Comparison of ENCODE assay signal across 12 cellular contexts in the genomic region with DNA sequence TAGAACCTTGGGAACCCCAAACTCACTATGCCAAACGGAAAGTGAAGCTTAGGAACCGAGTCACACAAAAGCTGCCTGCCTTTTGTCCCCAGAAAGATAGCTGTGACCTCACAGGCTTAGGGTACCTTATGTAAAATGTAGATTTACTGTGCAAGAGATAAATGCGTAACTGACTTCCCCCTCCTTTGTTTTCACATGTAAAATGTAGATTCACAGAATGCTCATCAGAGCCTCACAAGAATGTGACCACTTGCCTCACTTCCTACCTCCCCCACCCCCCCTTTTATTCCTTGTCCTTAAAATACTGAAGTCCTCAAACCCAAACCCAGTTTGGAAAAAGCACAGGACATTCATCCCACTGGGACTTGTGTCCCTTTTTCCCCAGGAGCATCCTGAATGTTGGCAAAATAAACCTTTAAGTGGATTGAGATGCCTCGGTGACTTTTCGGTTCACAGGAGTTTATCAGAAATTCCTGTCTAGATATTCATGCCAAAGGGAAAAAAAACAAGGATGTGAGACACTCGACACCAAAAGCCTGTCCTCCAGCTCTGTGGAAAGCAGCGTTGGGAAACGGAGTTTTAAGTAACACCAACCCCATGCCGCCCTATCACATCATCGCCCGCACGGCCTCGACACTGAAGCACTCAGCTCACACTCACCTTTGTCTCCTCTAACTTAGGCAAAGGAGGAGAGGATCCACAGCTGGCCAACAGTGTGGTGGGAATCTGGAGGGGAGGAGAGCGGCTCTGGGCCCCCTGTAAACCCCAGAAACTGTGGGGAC. TPM values are rescaled to one million over a fixed set of nuclear protein-coding genes. Genes with fewer than 3 reads are reported as not detected.
DNase-seq lines count a peak whose midpoint lies in the region; ATAC-seq and TF ChIP-seq lines count a peak whose summit lies in the region.
"Had no signal": no experiment of that assay in that cellular context is flagged by ENCODE, and none has a peak within 500 bp of the region (broad histone marks: within the 10 kb centered on the region; RNA-seq: fewer than 3 reads in every experiment).

No MANE protein-coding gene starts in this region.

- intact Hi-C loops in sigmoid colon (cut with DNase I), result no loop called here

- H3K36me3 ChIP-seq in GM23248 (ENCODE audit: low read depth), result no peaks in the 10 kb centered on the region
- peaks cover 0 to 16% (median 0%) of the 10 kb centered on the region in 4 donors for H3K36me3 ChIP-seq in sigmoid colon
- H3K36me3 ChIP-seq: MG63 had no signal

- H3K9me3 ChIP-seq in GM23248 (ENCODE audit: low read depth) (no peaks in the 10 kb centered on the region), sigmoid colon (no peaks in the 10 kb centered on the region)
- H3K9me3 ChIP-seq: MG63, testis had no signal

- H3K79me2 ChIP-seq in GM23248 (ENCODE audit: insufficient read depth), result no peaks in the 10 kb centered on the region

- no peak for TF ChIP-seq EP300 in sigmoid colon (IDR thresholded peaks at IDR 0.05)

- H3K9ac ChIP-seq in GM23248, result peak overlapping the region; percentile 83

- H3K27me3 ChIP-seq in GM23248 (replicated peaks; ENCODE audit: insufficient read depth) (no peaks in the 10 kb centered on the region), sigmoid colon (no peaks in the 10 kb centered on the region)
- H3K27me3 ChIP-seq: MG63, testis had no signal

- H3K4me3 ChIP-seq in GM23248 (no peak overlapping the region), sigmoid colon (no peak overlapping the region)
- H3K4me3 ChIP-seq: MG63, testis had no signal

- peaks cover 52% of the 10 kb centered on the region for H3K4me1 ChIP-seq in GM23248 (ENCODE audit: insufficient read depth)
- H3K4me1 ChIP-seq in sigmoid colon, result peaks cover 0 to 96% (median 93%) of the 10 kb centered on the region in 4 donors

- H3K4me3 Mint-ChIP-seq in glutamatergic neuron (ENCODE audit: unreplicated experiment), result peak overlapping the region; percentile 74
- H3K4me3 Mint-ChIP-seq: activated CD4-positive, alpha-beta T cell treated with anti-CD3 and anti-CD28 coated beads, Interleukin-2, amount 10 ng/mL, durations not matched to agents 7 days and 5 days had no signal

- H4K20me1 ChIP-seq in GM23248 (ENCODE audit: insufficient read depth), result no peaks in the 10 kb centered on the region

- H2AFZ ChIP-seq in GM23248, result no peak overlapping the region

- ATAC-seq in HG03025 (IDR thresholded peaks at IDR 0.05; ENCODE audit: low FRiP score, unreplicated experiment) (no peak), GM18858 (IDR thresholded peaks at IDR 0.05; ENCODE audit: unreplicated experiment) (no peak)

- in situ Hi-C loops in GM23248 (cut with MboI), result no loop called here

- H3K9me3 Mint-ChIP-seq in glutamatergic neuron (ENCODE audit: unreplicated experiment), result peaks cover 7% of the 10 kb centered on the region

- peak overlapping the region; percentile 96 for H3K27ac ChIP-seq in GM23248
- peak overlapping the region; percentile 75 to 82 (median 78) for H3K27ac ChIP-seq in sigmoid colon

- TF ChIP-seq CTCF in glutamatergic neuron (IDR thresholded peaks at IDR 0.05; ENCODE audit: partially characterized antibody, unreplicated experiment) (no peak), sigmoid colon (IDR thresholded peaks at IDR 0.05) (no peak)

- TF ChIP-seq POLR2A in sigmoid colon (IDR thresholded peaks at IDR 0.05), result no peak

- no peaks in the 10 kb centered on the region for H3K36me3 Mint-ChIP-seq in glutamatergic neuron (ENCODE audit: unreplicated experiment)

- H3K27ac Mint-ChIP-seq in glutamatergic neuron (ENCODE audit: unreplicated experiment), result peak overlapping the region; percentile 77
- H3K27ac Mint-ChIP-seq: activated CD4-positive, alpha-beta T cell treated with anti-CD3 and anti-CD28 coated beads, Interleukin-2, amount 10 ng/mL, durations not matched to agents 7 days and 5 days had no signal

- H3F3A ChIP-seq in GM23248 (ENCODE audit: insufficient read depth), result peaks cover 52% of the 10 kb centered on the region

- WGBS in GM23248 (ENCODE audit: low coverage in 1 of 2, low lambda C conversion rate in 2 of 2, missing lambda C conversion rate in 2 of 2), 2 experiments, result 31 to 37% methylated on average over 14 of the region's 14 CpGs
- 84 to 94% methylated on average over 14 of the region's 14 CpGs for WGBS in sigmoid colon, 2 donors

- peak overlapping the region; percentile 55 for H3K4me2 ChIP-seq in GM23248 (ENCODE audit: unreplicated experiment)

- H3K27me3 Mint-ChIP-seq in glutamatergic neuron (ENCODE audit: unreplicated experiment), result peaks cover 2% of the 10 kb centered on the region
- H3K27me3 Mint-ChIP-seq: activated CD4-positive, alpha-beta T cell treated with anti-CD3 and anti-CD28 coated beads, Interleukin-2, amount 10 ng/mL, durations not matched to agents 7 days and 5 days had no signal

- DNase-seq in GM23248 (peak; percentile 68), amniotic stem cell (lab: John Stamatoyannopoulos, UW) (peak; percentile 36), glutamatergic neuron (no peak), sigmoid colon (no peak), NCI-H1436 (lab: John Stamatoyannopoulos, UW) (no peak)
- no peak for DNase-seq in activated CD4-positive, CD25-positive, alpha-beta regulatory T cell (lab: John Stamatoyannopoulos, UW)
- DNase-seq: activated CD4-positive, alpha-beta T cell treated with anti-CD3 and anti-CD28 coated beads, Interleukin-2, amount 10 ng/mL, durations not matched to agents 7 days and 5 days; MG63; stimulated activated CD4-positive, alpha-beta T cell treated with anti-CD3 and anti-CD28 coated beads, Interleukin-15, amount 100 ng/mL, for 24 hours; testis had no signal

- peaks cover 57% of the 10 kb centered on the region for H3K4me1 Mint-ChIP-seq in glutamatergic neuron (ENCODE audit: low read depth, unreplicated experiment)

- H3K9me2 ChIP-seq in GM23248 (ENCODE audit: insufficient read depth), result no peaks in the 10 kb centered on the region

RNA-seq across cellular contexts. Expression of a gene that starts 45.9 kb away (rescaled TPM):
- 6.6 and 7.3 TPM in 2 replicates for total RNA-seq in GM23248 (2014; rRNA removed; shearing (Covaris generic))
- polyA plus RNA-seq in GM23248 (2016; fragmentation: Nextera tagmentation; extraction: Ambion mirVana) (5.9 and 11.0 TPM in 2 replicates), sigmoid colon (10 to 100 TPM in 2 of 3 donors, 1 to 10 TPM in 1; 8.3 to 42.5 (median 10.8) TPM)
- total RNA-seq in glutamatergic neuron (ENCODE audit: unreplicated experiment) (117 TPM), sigmoid colon (1,000 to 10,000 TPM in 1 of 4 donors, 100 to 1,000 TPM in 3; 637 to 1,443 (median 763) TPM)

Comparison
In these comparisons a context has a peak if more than half of its experiments do, and no peak if none do; other contexts are left out.
1. DNase-seq: peak in GM23248 (single experiment) and amniotic stem cell (single experiment); none in glutamatergic neuron (single experiment), sigmoid colon (single experiment), NCI-H1436 (single experiment) and activated CD4-positive, CD25-positive, alpha-beta regulatory T cell (0 of 4).
2. RNA of a gene that starts 45.9 kb away (total RNA-seq): 637 to 1,443 TPM in sigmoid colon and 117 TPM in glutamatergic neuron (single experiment); 6.6 to 7.3 TPM in GM23248; every median in the first group is over 10 times any median in the second.